In genomic region chr14:87643005-87643404, GRCh38 we compare ENCODE assay signal across 19 cellular contexts.
DNase-seq lines count a peak whose midpoint lies in the region; ATAC-seq and TF ChIP-seq lines count a peak whose summit lies in the region.
"Had no signal": no experiment of that assay in that cellular context is flagged by ENCODE, and none has a peak within 500 bp of the region (broad histone marks: within the 10 kb centered on the region; RNA-seq: fewer than 3 reads in every experiment).

No MANE protein-coding gene starts in this region.

- H3K9ac ChIP-seq in colonic mucosa (ENCODE audit: low read depth in 2 of 2, low read length in 2 of 2), result no peak overlapping the region
- H3K9ac ChIP-seq: SK-N-SH had no signal

- H4K20me1 ChIP-seq in hepatocyte (ENCODE audit: insufficient read depth, poor library complexity, severe bottlenecking), result no peaks in the 10 kb centered on the region

- 46% methylated on average over 4 of the region's 4 CpGs for WGBS in hepatocyte (ENCODE audit: low lambda C conversion rate, missing lambda C conversion rate)

- H3K36me3 ChIP-seq in hepatocyte (replicated peaks; ENCODE audit: insufficient read depth, low read depth), result no peaks in the 10 kb centered on the region
- no peaks in the 10 kb centered on the region for H3K36me3 ChIP-seq in uterus
- H3K36me3 ChIP-seq in colonic mucosa, result no peaks in the 10 kb centered on the region
- H3K36me3 ChIP-seq: pancreas, upper lobe of left lung had no signal

- DNase-seq in NCI-H82 (lab: John Stamatoyannopoulos, UW) (peak; percentile 56), NCI-H82 treated with DMSO at 0.1 percent for 48 hours (lab: John Stamatoyannopoulos, UW; ENCODE audit: unreplicated experiment) (no peak), NCI-H69 (lab: John Stamatoyannopoulos, UW) (peak; percentile 64), hepatocyte (ENCODE audit: low spot score) (peak; percentile 40), uterus (peak; percentile 59 to 83), colonic mucosa (no peak)
- DNase-seq in stimulated activated CD4-positive, alpha-beta T cell treated with anti-CD3 and anti-CD28 coated beads, Interleukin-4, amount 100 ng/mL, for 1 hour, result no peak
- DNase-seq: activated naive CD8-positive, alpha-beta T cell treated with anti-CD3 and anti-CD28 coated beads, Interleukin-2, amount 10 ng/mL, durations not matched to agents 7 days and 5 days; activated T-cell treated with anti-CD3 and anti-CD28 coated beads, Interleukin-2, amount 50 U/mL, for 48 hours; CD4-positive, alpha-beta memory T cell; effector memory CD4-positive, alpha-beta T cell; EL; left colon; pancreas; PC-3; SK-N-SH; upper lobe of left lung had no signal

- H3K9me3 ChIP-seq in hepatocyte (ENCODE audit: low read depth) (no peaks in the 10 kb centered on the region), uterus (no peaks in the 10 kb centered on the region), colonic mucosa (no peaks in the 10 kb centered on the region)
- H3K9me3 ChIP-seq: pancreas, SK-N-SH, upper lobe of left lung had no signal

- H3K4me3 ChIP-seq in hepatocyte (no peak overlapping the region), uterus (no peak overlapping the region), colonic mucosa (no peak overlapping the region)
- H3K4me3 ChIP-seq: pancreas, upper lobe of left lung had no signal

- H2AFZ ChIP-seq in hepatocyte, result no peak overlapping the region

- H3K79me2 ChIP-seq in hepatocyte, result no peaks in the 10 kb centered on the region

- TF ChIP-seq CTCF in hepatocyte (IDR thresholded peaks at IDR 0.05; ENCODE audit: poor library complexity), result no peak
- TF ChIP-seq CTCF in uterus (IDR thresholded peaks at IDR 0.05), result no peak
- no peak for TF ChIP-seq CTCF in colonic mucosa (IDR thresholded peaks at IDR 0.05)

- intact Hi-C loops in uterus (cut with DNase I; ENCODE audit: low total_unique reads), result no loop called here
- intact Hi-C loops in colonic mucosa (cut with DNase I), result no loop called here

- no peaks in the 10 kb centered on the region for H3K27me3 ChIP-seq in hepatocyte
- no peaks in the 10 kb centered on the region for H3K27me3 ChIP-seq in uterus
- no peaks in the 10 kb centered on the region for H3K27me3 ChIP-seq in colonic mucosa
- H3K27me3 ChIP-seq: pancreas, upper lobe of left lung had no signal

- H3K4me1 ChIP-seq in hepatocyte (ENCODE audit: insufficient read depth) (peaks cover 5% of the 10 kb centered on the region), uterus (peaks cover 0 to 4% of the 10 kb centered on the region in 2 donors), colonic mucosa (no peaks in the 10 kb centered on the region)
- H3K4me1 ChIP-seq: pancreas, upper lobe of left lung had no signal

- H3K27ac ChIP-seq in hepatocyte, result no peak overlapping the region
- peak overlapping the region; percentile 25 to 48 for H3K27ac ChIP-seq in uterus
- no peak overlapping the region for H3K27ac ChIP-seq in colonic mucosa
- H3K27ac ChIP-seq: pancreas, upper lobe of left lung had no signal

- ATAC-seq in HG03439 (IDR thresholded peaks at IDR 0.05; ENCODE audit: unreplicated experiment), result no peak
- ATAC-seq: left colon; PC-3; stimulated activated effector memory CD8-positive, alpha-beta T cell treated with anti-CD3 and anti-CD28 coated beads, Interleukin-12 subunit alpha, Interleukin-12 subunit beta, amount 100 ng/mL, for 72 hours had no signal

- no peaks in the 10 kb centered on the region for H3K9me2 ChIP-seq in hepatocyte (replicated peaks; ENCODE audit: insufficient read depth)
- H3K9me2 ChIP-seq: SK-N-SH had no signal

- H3K4me2 ChIP-seq in hepatocyte, result peak overlapping the region; percentile 42
- H3K4me2 ChIP-seq: SK-N-SH had no signal

- no peak for TF ChIP-seq POLR2A in uterus (IDR thresholded peaks at IDR 0.05)

Comparison
In these comparisons a context has a peak if more than half of its experiments do, and no peak if none do; other contexts are left out.
1. DNase-seq: peak in NCI-H82 (single experiment), NCI-H69 (single experiment), hepatocyte (single experiment) and uterus (2 of 2); none in NCI-H82 treated with DMSO at 0.1 percent for 48 hours (single experiment), colonic mucosa (single experiment) and stimulated activated CD4-positive, alpha-beta T cell treated with anti-CD3 and anti-CD28 coated beads, Interleukin-4, amount 100 ng/mL, for 1 hour (single experiment).
2. H3K27ac ChIP-seq: peak in uterus (2 of 2); none in hepatocyte (single experiment) and colonic mucosa (single experiment).